Comparison of ENCODE assay signal across 2 cellular contexts in the genomic region with DNA sequence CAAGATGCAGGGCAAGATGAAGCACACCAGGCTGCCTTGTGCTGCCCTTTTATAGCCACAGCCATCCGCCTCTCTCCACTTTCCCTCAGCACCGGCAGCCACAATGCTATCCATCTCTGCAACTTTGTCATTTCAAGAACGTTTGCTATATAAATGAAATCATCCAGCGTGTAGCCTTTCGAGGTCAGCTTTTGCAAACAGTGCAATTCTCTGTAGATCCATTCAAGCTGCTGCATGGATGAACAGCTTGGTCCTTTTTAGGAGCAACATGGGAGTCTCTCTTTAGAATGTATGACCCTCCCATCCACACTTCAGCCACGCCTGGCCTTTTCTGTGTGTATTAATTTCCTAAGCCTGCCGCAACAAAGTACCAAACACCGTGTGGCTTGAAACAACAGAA.
TF ChIP-seq lines count a peak whose summit lies in the region.

No MANE protein-coding gene starts in this region.

TF ChIP-seq in IMR-90, 13 proteins besides CTCF, POLR2A, EP300 and RAD21:
- TF ChIP-seq RCOR1 (IDR thresholded peaks at IDR 0.05; ENCODE audit: insufficient replicate concordance, low read length) (no peak), MAZ (IDR thresholded peaks at IDR 0.05; ENCODE audit: borderline replicate concordance, low read depth, low read length) (no peak), BHLHE40 (IDR thresholded peaks at IDR 0.05; ENCODE audit: low read depth, low read length) (no peak), SMC3 (IDR thresholded peaks at IDR 0.05; ENCODE audit: low read depth, low read length) (no peak), CHD1 (IDR thresholded peaks at IDR 0.05; ENCODE audit: low read depth, low read length) (no peak)
- TF ChIP-seq, protein P1, sequence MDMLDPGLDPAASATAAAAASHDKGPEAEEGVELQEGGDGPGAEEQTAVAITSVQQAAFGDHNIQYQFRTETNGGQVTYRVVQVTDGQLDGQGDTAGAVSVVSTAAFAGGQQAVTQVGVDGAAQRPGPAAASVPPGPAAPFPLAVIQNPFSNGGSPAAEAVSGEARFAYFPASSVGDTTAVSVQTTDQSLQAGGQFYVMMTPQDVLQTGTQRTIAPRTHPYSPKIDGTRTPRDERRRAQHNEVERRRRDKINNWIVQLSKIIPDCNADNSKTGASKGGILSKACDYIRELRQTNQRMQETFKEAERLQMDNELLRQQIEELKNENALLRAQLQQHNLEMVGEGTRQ (IDR thresholded peaks at IDR 0.05; ENCODE audit: low read depth, low read length), result no peak
- TF ChIP-seq, protein P2, sequence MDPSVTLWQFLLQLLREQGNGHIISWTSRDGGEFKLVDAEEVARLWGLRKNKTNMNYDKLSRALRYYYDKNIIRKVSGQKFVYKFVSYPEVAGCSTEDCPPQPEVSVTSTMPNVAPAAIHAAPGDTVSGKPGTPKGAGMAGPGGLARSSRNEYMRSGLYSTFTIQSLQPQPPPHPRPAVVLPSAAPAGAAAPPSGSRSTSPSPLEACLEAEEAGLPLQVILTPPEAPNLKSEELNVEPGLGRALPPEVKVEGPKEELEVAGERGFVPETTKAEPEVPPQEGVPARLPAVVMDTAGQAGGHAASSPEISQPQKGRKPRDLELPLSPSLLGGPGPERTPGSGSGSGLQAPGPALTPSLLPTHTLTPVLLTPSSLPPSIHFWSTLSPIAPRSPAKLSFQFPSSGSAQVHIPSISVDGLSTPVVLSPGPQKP (IDR thresholded peaks at IDR 0.05; ENCODE audit: borderline replicate concordance, low read depth, low read length), result no peak

TF ChIP-seq in K562, 482 proteins besides CTCF, POLR2A, EP300 and RAD21:
- TF ChIP-seq CHD2 (IDR thresholded peaks at IDR 0.05; ENCODE audit: low read depth, low read length) (no peak), GTF2E2 (tag; IDR thresholded peaks at IDR 0.05) (no peak), NFE2L1 (tag; IDR thresholded peaks at IDR 0.05; ENCODE audit: borderline replicate concordance, low read depth) (no peak), TGIF2 (CRISPR knock-in tag; IDR thresholded peaks at IDR 0.05) (no peak), MAFF (IDR thresholded peaks at IDR 0.05; ENCODE audit: low read length) (no peak), ZNF589 (CRISPR knock-in tag; IDR thresholded peaks at IDR 0.05; ENCODE audit: low read depth) (no peak)
TF ChIP-seq in K562: peak in this region for 0.
